ENCODE assay signal across 8 cellular contexts in the genomic region with DNA sequence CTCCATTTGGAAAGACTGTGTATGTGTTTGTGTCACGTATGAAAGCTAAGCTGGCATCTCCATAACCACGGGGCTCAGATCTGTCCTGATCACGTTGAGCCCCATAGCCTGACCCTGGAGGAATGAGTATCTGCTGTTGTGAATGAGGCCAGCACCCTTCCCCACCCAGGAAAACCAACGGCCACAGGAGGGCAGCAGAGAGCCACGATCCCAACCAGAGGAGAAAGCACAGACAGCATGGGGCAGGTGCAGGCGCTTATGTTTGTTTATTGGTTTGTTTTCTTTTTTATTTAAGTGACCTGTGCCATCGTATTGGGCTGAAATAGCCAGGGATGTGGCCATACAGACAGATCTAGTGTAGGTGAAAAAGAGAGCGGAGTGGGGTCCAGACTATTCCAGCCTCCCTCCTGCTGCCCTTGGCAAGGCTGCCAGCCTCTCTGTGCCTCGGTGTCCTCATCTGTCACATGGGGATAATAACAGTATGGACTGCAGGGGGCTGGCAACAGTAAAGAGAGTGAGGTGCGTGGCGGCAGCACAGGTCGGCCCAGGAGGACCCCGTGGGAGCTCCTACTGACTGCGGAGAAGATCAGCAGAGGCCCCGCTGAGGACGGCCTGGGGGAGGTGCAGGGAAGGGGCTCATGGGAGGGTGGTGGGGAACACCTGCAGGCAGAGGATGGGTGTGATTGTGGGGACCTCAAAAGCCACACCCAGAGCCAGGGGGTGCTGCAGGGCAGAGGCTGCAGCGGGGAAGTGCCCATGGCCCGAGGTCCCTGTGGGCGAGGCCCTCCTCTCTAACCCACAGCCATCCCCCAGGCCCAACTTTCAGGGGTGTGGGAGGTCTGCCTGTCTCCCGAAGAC.
DNase-seq lines count a peak whose midpoint lies in the region; ATAC-seq, FAIRE-seq and TF ChIP-seq lines count a peak whose summit lies in the region.

No MANE protein-coding gene starts in this region.

- peak; percentile 55 for FAIRE-seq in RCC 7860 (lab: Jason Lieb, UNC)

- H3K27ac ChIP-seq in KMS-11 (peak overlapping the region; percentile 95), neutrophil (peak overlapping the region; percentile 79)

- H3K79me2 ChIP-seq in KMS-11 (ENCODE audit: insufficient read depth, low read depth), result no peaks in the 10 kb centered on the region

- H3K4me1 ChIP-seq in KMS-11 (ENCODE audit: low read depth, poor library complexity, severe bottlenecking), result peaks cover 24% of the 10 kb centered on the region
- H3K4me1 ChIP-seq in neutrophil (ENCODE audit: control insufficient read depth in 1 of 2, insufficient read depth in 1 of 2, low read depth in 1 of 2, low read length in 1 of 2), result peaks cover 4 to 6% of the 10 kb centered on the region in 2 experiments

- peak; percentile 83 for DNase-seq in DMS53 treated with DMSO at 0.1 percent for 48 hours (lab: John Stamatoyannopoulos, UW; ENCODE audit: unreplicated experiment)
- peak; percentile 61 for DNase-seq in RCC 7860 (ENCODE audit: low spot score)
- DNase-seq in activated T-helper 1 cell treated with Interleukin-2 at 50 U/mL for 16 hours (ENCODE audit: low read depth), result peak; percentile 78
- peak; percentile 83 for DNase-seq in fibroblast of pulmonary artery (ENCODE audit: low read depth)
- peak; percentile 94 for DNase-seq in superior temporal gyrus (ENCODE audit: extremely low spot score)

- peak; percentile 67 for ATAC-seq in GM21737 (IDR thresholded peaks at IDR 0.05; ENCODE audit: unreplicated experiment)

- peak overlapping the region; percentile 73 for H2AFZ ChIP-seq in KMS-11 (ENCODE audit: low read depth)

- H3K27me3 ChIP-seq in KMS-11 (ENCODE audit: insufficient read depth, low read depth) (no peaks in the 10 kb centered on the region), neutrophil (peaks cover 62% of the 10 kb centered on the region)

- H3K9me3 ChIP-seq in neutrophil, result no peaks in the 10 kb centered on the region

- TF ChIP-seq CTCF in KMS-11 (conservative IDR thresholded peaks at IDR 0.05; ENCODE audit: low read depth, low read length), result peak; percentile 73
- peak; percentile 96 for TF ChIP-seq CTCF in fibroblast of pulmonary artery (IDR thresholded peaks at IDR 0.05; ENCODE audit: low read length, missing control alignments)
- peak; percentile 82 for TF ChIP-seq CTCF in neutrophil (IDR thresholded peaks at IDR 0.05)

- no peaks in the 10 kb centered on the region for H4K20me1 ChIP-seq in KMS-11 (ENCODE audit: insufficient read depth)

- H3K9ac ChIP-seq in KMS-11, result peak overlapping the region; percentile 69

- peak overlapping the region; percentile 63 for H3K4me2 ChIP-seq in KMS-11

- no peak overlapping the region for H3K4me3 ChIP-seq in KMS-11 (IDR thresholded peaks at IDR 0.05; ENCODE audit: insufficient read depth, low read depth, low read length)
- no peak overlapping the region for H3K4me3 ChIP-seq in fibroblast of pulmonary artery (replicated peaks; ENCODE audit: low read depth, low read length)
- H3K4me3 ChIP-seq in neutrophil (ENCODE audit: low read depth in 1 of 2, low read length in 1 of 2), result no peak overlapping the region

- no peaks in the 10 kb centered on the region for H3K36me3 ChIP-seq in KMS-11 (ENCODE audit: insufficient read depth)
- no peaks in the 10 kb centered on the region for H3K36me3 ChIP-seq in neutrophil
